In genomic region chr1:39159224-39160036, GRCh38 we compare ENCODE assay signal across 10 cellular contexts. TPM values are rescaled to one million over a fixed set of nuclear protein-coding genes. Genes with fewer than 3 reads are reported as not detected.
DNase-seq lines count a peak whose midpoint lies in the region; ATAC-seq and TF ChIP-seq lines count a peak whose summit lies in the region.
"Had no signal": no experiment of that assay in that cellular context is flagged by ENCODE, and none has a peak within 500 bp of the region (broad histone marks: within the 10 kb centered on the region; RNA-seq: fewer than 3 reads in every experiment).

No MANE protein-coding gene starts in this region.

- no peak for ATAC-seq in HG03571 (IDR thresholded peaks at IDR 0.05; ENCODE audit: unreplicated experiment)
- ATAC-seq in HG02938 (IDR thresholded peaks at IDR 0.05; ENCODE audit: unreplicated experiment) = no peak

- DNase-seq in LHCN-M2 (ENCODE audit: low read depth) = peak; percentile 40
- peak; percentile 93 for DNase-seq in dermis blood vessel endothelial cell
- peak; percentile 62 to 74 for DNase-seq in lung microvascular endothelial cell (ENCODE audit: low read depth in 2 of 2)
- no peak for DNase-seq in NCI-H748 (lab: John Stamatoyannopoulos, UW; ENCODE audit: unreplicated experiment)
- DNase-seq in activated T-cell treated with anti-CD3 and anti-CD28 coated beads for 4 hours = no peak
- DNase-seq: activated CD8-positive, alpha-beta memory T cell treated with anti-CD3 and anti-CD28 coated beads, Interleukin-2, amount 50 U/mL, for 48 hours; stimulated activated CD4-positive, alpha-beta T cell treated with anti-CD3 and anti-CD28 coated beads, Interleukin-4, amount 100 ng/mL, for 24 hours had no signal

- TF ChIP-seq CTCF in 22Rv1 (IDR thresholded peaks at IDR 0.05) = no peak

- peak overlapping the region; percentile 86 for H3K27ac ChIP-seq in 22Rv1

RNA-seq across cellular contexts. Expression of gene MACF1, which starts 45.1 kb away (rescaled TPM):
- total RNA-seq in LHCN-M2 (2014; rRNA removed) (261 and 366 TPM in 2 replicates), dermis blood vessel endothelial cell (653 and 751 TPM in 2 replicates), lung microvascular endothelial cell (292 and 392 TPM in 2 replicates)
- 153 TPM for polyA plus RNA-seq in LHCN-M2 (2012)

Comparison
In these comparisons a context has a peak if more than half of its experiments do, and no peak if none do; other contexts are left out.
1. DNase-seq: peak in LHCN-M2 (single experiment), dermis blood vessel endothelial cell (single experiment) and lung microvascular endothelial cell (2 of 2); none in NCI-H748 (single experiment) and activated T-cell treated with anti-CD3 and anti-CD28 coated beads for 4 hours (single experiment).